ENCODE assay signal across 9 cellular contexts in genomic region chr1:2003564-2004131, GRCh38. TPM values are rescaled to one million over a fixed set of nuclear protein-coding genes. Genes with fewer than 3 reads are reported as not detected.
A peak's percentile ranks its signal among the peaks of the same experiment; 100 is the strongest.
DNase-seq lines count a peak whose midpoint lies in the region; ATAC-seq and TF ChIP-seq lines count a peak whose summit lies in the region.
"Had no signal": no experiment of that assay in that cellular context is flagged by ENCODE, and none has a peak within 500 bp of the region (broad histone marks: within the 10 kb centered on the region; RNA-seq: fewer than 3 reads in every experiment).

Gene CFAP74 (minus strand): TSS chr1:2003786. CDS start chr1:1990956, 12,830 bp downstream.

- peak within 1 kb of the TSS; percentile 95 for H3K4me2 ChIP-seq in HCT116 (ENCODE audit: low read length)

- H3K9me2 ChIP-seq in HCT116 (ENCODE audit: insufficient read depth) = no peaks in the 10 kb centered on the region

- TF ChIP-seq POLR2A in HCT116 (IDR thresholded peaks at IDR 0.05; ENCODE audit: borderline replicate concordance, extremely low read depth, insufficient read depth, insufficient read length) (no peak), body of pancreas (IDR thresholded peaks at IDR 0.05) (no peak)

- whole genome bisulfite sequencing in body of pancreas, 2 donors = 5 to 40% methylated on average over 6 to 46 of the region's 48 CpGs

- TF ChIP-seq RAD21 in HCT116 (IDR thresholded peaks at IDR 0.05; ENCODE audit: low read depth) = no peak

- H3K9me3 ChIP-seq in HCT116 (ENCODE audit: control insufficient read depth in 1 of 2, insufficient read depth in 1 of 2, low read depth in 1 of 2, low read length in 2 of 2) = no peaks in the 10 kb centered on the region
- no peaks in the 10 kb centered on the region for H3K9me3 ChIP-seq in body of pancreas

- RAD21 ChIA-PET in HCT116 (lab: Charles Lee; ENCODE audit: low non-redundant PET in 1 of 2, low total read pairs in 2 of 2, uncharacterized antibody in 2 of 2, unreplicated experiment in 2 of 2) = no interaction called here

- H3K4me1 ChIP-seq in HCT116 (ENCODE audit: control insufficient read depth in 1 of 2, insufficient read depth in 2 of 2, low read length in 2 of 2) = peaks cover 9 to 18% of the 10 kb centered on the region in 2 experiments; a peak in 3 of 4 replicates
- H3K4me1 ChIP-seq in body of pancreas = no peaks in the 10 kb centered on the region

- peak within 1 kb of the TSS; percentile 80 for H2AFZ ChIP-seq in HCT116 (ENCODE audit: low read depth, low read length, poor library complexity, severe bottlenecking)

- no peaks in the 10 kb centered on the region for H3K27me3 ChIP-seq in HCT116 (ENCODE audit: insufficient read depth, low read length)
- peaks cover 0 to 6% of the 10 kb centered on the region in 2 donors for H3K27me3 ChIP-seq in body of pancreas

- CTCF ChIA-PET in HCT116 (lab: Charles Lee) = interaction anchor here (1.5 kb wide), 2 partner anchors 41 to 59 kb away, joined by 3 to 7 read pairs; no protein-coding TSS in a partner anchor

- BruUV-seq in HCT116 (replicated peaks; lab: Mats Ljungman, UMichigan) = no TSS peak

- POLR2A ChIA-PET in HCT116 (lab: Charles Lee) = interaction anchor here (1.3 to 1.7 kb wide), 2 partner anchors 8 to 11 kb away, joined by 4 to 5 read pairs; no protein-coding TSS in a partner anchor

- no peaks in the 10 kb centered on the region for H3K36me3 ChIP-seq in HCT116 (ENCODE audit: control insufficient read depth in 1 of 2, insufficient read depth in 2 of 2, low read length in 2 of 2)
- H3K36me3 ChIP-seq in body of pancreas (replicated peaks in 1 of 2; ENCODE audit: insufficient read depth in 1 of 2, low read depth in 2 of 2) = no peaks in the 10 kb centered on the region

- intact Hi-C loops in HCT116 (cut with micrococcal nuclease) = no loop called here
- intact Hi-C loops in body of pancreas (cut with DNase I) = no loop called here

- TF ChIP-seq CTCF in HCT116 (IDR thresholded peaks at IDR 0.05 in 2 of 3, conservative IDR thresholded peaks at IDR 0.05 in 1 of 3; ENCODE audit: borderline replicate concordance in 1 of 3, insufficient read depth in 1 of 3, low read depth in 2 of 3, low read length in 2 of 3) (no peak), body of pancreas (IDR thresholded peaks at IDR 0.05) (no peak)

- ATAC-seq in HCT116 (peak; percentile 94), body of pancreas (peak; percentile 47), left lobe of liver (peak; percentile 47)

- H3K27ac ChIP-seq in HCT116 (ENCODE audit: low read depth, low read length) = peak within 1 kb of the TSS; percentile 34; the same call in 1 of the 2 replicates
- H3K27ac ChIP-seq in body of pancreas = no peak within 1 kb of the TSS

- no peaks in the 10 kb centered on the region for H3K79me2 ChIP-seq in HCT116 (ENCODE audit: insufficient read depth, low read length)

- H3K4me3 ChIP-seq in HCT116 (replicated peaks in 1 of 2; ENCODE audit: low read depth in 1 of 2, low read length in 2 of 2) = peak within 1 kb of the TSS; percentile 46 to 73
- H3K4me3 ChIP-seq in body of pancreas = no peak within 1 kb of the TSS

- H4K20me1 ChIP-seq in HCT116 (ENCODE audit: insufficient read depth) = no peaks in the 10 kb centered on the region

- H3K9ac ChIP-seq in HCT116 (ENCODE audit: low read length) = peak within 1 kb of the TSS; percentile 69

- DNase-seq in AG08396 (ENCODE audit: low spot score) = peak; percentile 78
- peak; percentile 53 for DNase-seq in HCT116 (ENCODE audit: low read depth, low spot score)
- no peak for DNase-seq in body of pancreas
- no peak for DNase-seq in left lobe of liver (ENCODE audit: low spot score)
- DNase-seq in NCI-H446 treated with DMSO at 0.1 percent for 48 hours (lab: John Stamatoyannopoulos, UW) = no peak
- DNase-seq in LoVo (ENCODE audit: low spot score) = no peak
- no peak for DNase-seq in SHP77 (lab: John Stamatoyannopoulos, UW)
- no peak for DNase-seq in superior temporal gyrus (ENCODE audit: extremely low spot score)
- DNase-seq: naive thymus-derived CD8-positive, alpha-beta T cell had no signal

TF ChIP-seq in HCT116, 20 proteins besides CTCF, POLR2A, EP300 and RAD21:
- TF ChIP-seq EZH2phosphoT487 (IDR thresholded peaks at IDR 0.05; ENCODE audit: borderline replicate concordance) (no peak), ZBTB33 (IDR thresholded peaks at IDR 0.05; ENCODE audit: extremely low read depth, insufficient replicate concordance, low read length) (no peak), TCF7L2 (IDR thresholded peaks at IDR 0.05; ENCODE audit: borderline replicate concordance, extremely low read depth, insufficient read depth, insufficient read length) (no peak), CBX3 (IDR thresholded peaks at IDR 0.05; ENCODE audit: low read depth) (no peak; the same call in 1 of the 2 replicates), JUND (IDR thresholded peaks at IDR 0.05) (peak; percentile 62), SP1 (IDR thresholded peaks at IDR 0.05; ENCODE audit: low read depth) (no peak; the same call in 1 of the 2 replicates), MAX (IDR thresholded peaks at IDR 0.05) (peak; percentile 73), CEBPB (IDR thresholded peaks at IDR 0.05; ENCODE audit: low read depth) (no peak), EGR1 (IDR thresholded peaks at IDR 0.05; ENCODE audit: low read depth) (no peak), EZH2 (IDR thresholded peaks at IDR 0.05) (no peak), POLR2AphosphoS5 (IDR thresholded peaks at IDR 0.05; ENCODE audit: low read depth, low read length) (peak; percentile 69), FOSL1 (IDR thresholded peaks at IDR 0.05; ENCODE audit: low read depth) (no peak), SRF (IDR thresholded peaks at IDR 0.05; ENCODE audit: low read depth) (no peak), ATF3 (IDR thresholded peaks at IDR 0.05) (no peak), YY1 (IDR thresholded peaks at IDR 0.05; ENCODE audit: extremely low read depth, insufficient replicate concordance, low read depth, low read length) (no peak), REST (IDR thresholded peaks at IDR 0.05; ENCODE audit: low read depth) (no peak), SIN3A (IDR thresholded peaks at IDR 0.05; ENCODE audit: low read depth) (no peak), ELF1 (IDR thresholded peaks at IDR 0.05; ENCODE audit: borderline replicate concordance, low read depth) (no peak), ZNF274 (IDR thresholded peaks at IDR 0.05; ENCODE audit: low read depth, low read length) (no peak), ZFX (IDR thresholded peaks at IDR 0.05) (peak; percentile 35; the same call in 1 of the 2 replicates)

RNA-seq across cellular contexts. Expression of gene CFAP74, which starts in this region (rescaled TPM):
- total RNA-seq in HCT116 (2021; ENCODE audit: unreplicated experiment) (4.9 TPM), body of pancreas (under 1 TPM in 1 of 2 donors, not detected in 1; under 0.01 TPM), left lobe of liver (3.5 TPM)
- 2.9 and 3.3 TPM in 2 replicates for polyA plus RNA-seq in HCT116 (2012)
- total RNA-seq: naive thymus-derived CD8-positive, alpha-beta T cell had no signal
- polyA plus RNA-seq: naive thymus-derived CD8-positive, alpha-beta T cell had no signal

Comparison
In these comparisons a context has a peak if more than half of its experiments do, and no peak if none do; other contexts are left out.
1. Peak in ATAC-seq in body of pancreas; RNA of the gene not detected or under 1 TPM.
2. DNase-seq: peak in AG08396 (single experiment) and HCT116 (single experiment); none in body of pancreas (0 of 4), left lobe of liver (single experiment), NCI-H446 treated with DMSO at 0.1 percent for 48 hours (single experiment), LoVo (single experiment), SHP77 (0 of 2) and superior temporal gyrus (single experiment).
3. H3K4me3 ChIP-seq: peak in HCT116 (2 of 2); none in body of pancreas (0 of 2).
4. Peak in every context shown above with its lines, with median percentiles within 50 percentile points of each other: ATAC-seq.